Comparison of ENCODE assay signal across 14 cellular contexts in the genomic region with DNA sequence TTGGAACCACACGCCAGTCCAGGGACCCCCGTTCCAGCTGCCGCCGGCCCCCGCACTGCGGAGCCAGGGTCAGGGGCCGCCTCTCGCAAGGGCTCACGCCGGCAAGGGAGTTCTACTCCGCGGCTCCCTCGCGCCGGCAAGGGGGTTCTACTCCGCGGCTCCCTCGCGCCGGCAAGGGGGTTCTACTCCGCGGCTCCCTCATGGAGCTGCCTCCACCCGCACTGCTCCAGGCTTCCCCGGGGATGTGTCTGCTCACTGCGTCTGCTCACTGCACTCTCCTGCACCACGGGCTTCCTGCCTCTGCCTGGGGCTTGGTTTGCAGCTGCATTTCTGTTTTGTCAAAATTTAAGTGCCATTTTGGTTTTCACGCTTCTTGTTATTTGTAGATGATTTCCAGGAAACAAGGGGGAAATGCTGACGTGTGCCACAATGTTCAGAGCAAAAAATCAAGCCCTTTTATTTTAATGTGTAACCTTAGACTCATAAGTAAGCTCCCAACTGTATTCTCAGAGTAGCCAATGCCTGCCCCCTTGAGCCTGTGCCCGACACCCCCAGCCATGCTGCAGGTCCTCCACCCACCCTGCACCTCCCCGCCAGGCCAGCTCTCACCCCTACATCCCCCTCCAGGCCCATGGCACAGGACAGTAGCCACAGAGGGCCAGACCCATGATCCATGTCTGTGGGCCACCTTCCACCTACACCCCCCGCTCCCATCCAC.
DNase-seq lines count a peak whose midpoint lies in the region; FAIRE-seq and TF ChIP-seq lines count a peak whose summit lies in the region.
"Had no signal": no experiment of that assay in that cellular context is flagged by ENCODE, and none has a peak within 500 bp of the region (broad histone marks: within the 10 kb centered on the region; RNA-seq: fewer than 3 reads in every experiment).

No MANE protein-coding gene starts in this region.

- no peak overlapping the region for H3K27ac ChIP-seq in osteoblast (ENCODE audit: low read depth, low read length)
- H3K27ac ChIP-seq in uterus = no peak overlapping the region
- H3K27ac ChIP-seq: cardiac muscle cell, thoracic aorta had no signal

- H2AFZ ChIP-seq in osteoblast (ENCODE audit: low read length) = no peak overlapping the region

- intact Hi-C loops in uterus (cut with DNase I; ENCODE audit: low total_unique reads) = no loop called here

- peak; percentile 4 for DNase-seq in stimulated activated CD4-positive, alpha-beta T cell treated with anti-CD3 and anti-CD28 coated beads, Interleukin-2, amount 100 ng/mL, for 4 hours (ENCODE audit: low read depth)
- DNase-seq in stimulated activated CD4-positive, alpha-beta T cell treated with anti-CD3 and anti-CD28 coated beads, Interleukin-4, amount 100 ng/mL, for 1 hour = no peak
- peak; percentile 38 for DNase-seq in activated T-cell treated with anti-CD3 and anti-CD28 coated beads, Interleukin-2, amount 50 U/mL, for 24 hours
- DNase-seq in immature natural killer cell (peak; percentile 72 to 79 (median 77)), osteoblast (ENCODE audit: insufficient read length, low spot score, missing footprints) (no peak), urothelium cell line (ENCODE audit: low spot score) (no peak), uterus (no peak), inferior parietal cortex (ENCODE audit: extremely low spot score) (no peak)
- DNase-seq: KBM-7, NCI-H345, SK-N-SH had no signal

- no peak for TF ChIP-seq CTCF in osteoblast (IDR thresholded peaks at IDR 0.05; ENCODE audit: extremely low read depth, low read depth, low read length)
- TF ChIP-seq CTCF in uterus (IDR thresholded peaks at IDR 0.05) = no peak

- H3K27me3 ChIP-seq in osteoblast (ENCODE audit: insufficient read depth, low read length) (no peaks in the 10 kb centered on the region), uterus (no peaks in the 10 kb centered on the region)
- H3K27me3 ChIP-seq: cardiac muscle cell had no signal

- H3K36me3 Mint-ChIP-seq in activated T-cell treated with anti-CD3 and anti-CD28 coated beads, Interleukin-2, amount 50 U/mL, for 24 hours (ENCODE audit: low read depth) = peaks cover 10% of the 10 kb centered on the region
- peaks cover 0 to 21% (median 12%) of the 10 kb centered on the region in 3 donors for H3K36me3 Mint-ChIP-seq in immature natural killer cell

- H3K27me3 Mint-ChIP-seq in activated T-cell treated with anti-CD3 and anti-CD28 coated beads, Interleukin-2, amount 50 U/mL, for 24 hours = no peaks in the 10 kb centered on the region
- H3K27me3 Mint-ChIP-seq in immature natural killer cell (ENCODE audit: low read depth in 3 of 3) = peaks cover 6 to 12% (median 6%) of the 10 kb centered on the region in 3 donors

- no peak for FAIRE-seq in urothelium cell line (lab: Jason Lieb, UNC)
- FAIRE-seq: frontal cortex had no signal

- TF ChIP-seq POLR2A in uterus (IDR thresholded peaks at IDR 0.05) = no peak

- H3K4me1 Mint-ChIP-seq in activated T-cell treated with anti-CD3 and anti-CD28 coated beads, Interleukin-2, amount 50 U/mL, for 24 hours (ENCODE audit: low read depth) = peaks cover 26% of the 10 kb centered on the region
- peaks cover 41 to 43% of the 10 kb centered on the region in 2 donors for H3K4me1 Mint-ChIP-seq in immature natural killer cell

- H3K4me3 ChIP-seq in osteoblast (ENCODE audit: insufficient read depth, low read length) (no peak overlapping the region), uterus (no peak overlapping the region)
- H3K4me3 ChIP-seq: cardiac muscle cell, thoracic aorta had no signal

- H3K36me3 ChIP-seq in osteoblast (ENCODE audit: insufficient read depth, low read length) (no peaks in the 10 kb centered on the region), uterus (no peaks in the 10 kb centered on the region)
- H3K36me3 ChIP-seq: cardiac muscle cell, thoracic aorta had no signal

- H3K9me3 ChIP-seq in osteoblast (ENCODE audit: low read depth, low read length) (no peaks in the 10 kb centered on the region), uterus (no peaks in the 10 kb centered on the region)
- H3K9me3 ChIP-seq: SK-N-SH, thoracic aorta had no signal

- H3K4me1 ChIP-seq in osteoblast (ENCODE audit: insufficient read depth, low read length) (no peaks in the 10 kb centered on the region), uterus (no peaks in the 10 kb centered on the region)

- no peaks in the 10 kb centered on the region for H3K9me3 Mint-ChIP-seq in activated T-cell treated with anti-CD3 and anti-CD28 coated beads, Interleukin-2, amount 50 U/mL, for 24 hours
- H3K9me3 Mint-ChIP-seq in immature natural killer cell = no peaks in the 10 kb centered on the region

- no peaks in the 10 kb centered on the region for H4K20me1 ChIP-seq in osteoblast (ENCODE audit: insufficient read depth, low read length)

- no peak overlapping the region for H3K4me3 Mint-ChIP-seq in activated T-cell treated with anti-CD3 and anti-CD28 coated beads, Interleukin-2, amount 50 U/mL, for 24 hours
- H3K4me3 Mint-ChIP-seq in immature natural killer cell = peak overlapping the region; percentile 66 to 85 (median 81)

- H3K4me2 ChIP-seq in osteoblast (ENCODE audit: insufficient read depth, low read length) = no peak overlapping the region
- H3K4me2 ChIP-seq: SK-N-SH had no signal

- H3K27ac Mint-ChIP-seq in activated T-cell treated with anti-CD3 and anti-CD28 coated beads, Interleukin-2, amount 50 U/mL, for 24 hours = peak overlapping the region; percentile 85
- H3K27ac Mint-ChIP-seq in immature natural killer cell = peak overlapping the region; percentile 71 to 95 (median 93)

- no peaks in the 10 kb centered on the region for H3K79me2 ChIP-seq in osteoblast (ENCODE audit: insufficient read depth, low read length)

Comparison
In these comparisons a context has a peak if more than half of its experiments do, and no peak if none do; other contexts are left out.
1. DNase-seq: peak in stimulated activated CD4-positive, alpha-beta T cell treated with anti-CD3 and anti-CD28 coated beads, Interleukin-2, amount 100 ng/mL, for 4 hours (single experiment), activated T-cell treated with anti-CD3 and anti-CD28 coated beads, Interleukin-2, amount 50 U/mL, for 24 hours (single experiment) and immature natural killer cell (3 of 3); none in stimulated activated CD4-positive, alpha-beta T cell treated with anti-CD3 and anti-CD28 coated beads, Interleukin-4, amount 100 ng/mL, for 1 hour (single experiment), osteoblast (single experiment), urothelium cell line (single experiment), uterus (0 of 2) and inferior parietal cortex (single experiment).